ENCODE assay signal across 8 cellular contexts in the genomic region with DNA sequence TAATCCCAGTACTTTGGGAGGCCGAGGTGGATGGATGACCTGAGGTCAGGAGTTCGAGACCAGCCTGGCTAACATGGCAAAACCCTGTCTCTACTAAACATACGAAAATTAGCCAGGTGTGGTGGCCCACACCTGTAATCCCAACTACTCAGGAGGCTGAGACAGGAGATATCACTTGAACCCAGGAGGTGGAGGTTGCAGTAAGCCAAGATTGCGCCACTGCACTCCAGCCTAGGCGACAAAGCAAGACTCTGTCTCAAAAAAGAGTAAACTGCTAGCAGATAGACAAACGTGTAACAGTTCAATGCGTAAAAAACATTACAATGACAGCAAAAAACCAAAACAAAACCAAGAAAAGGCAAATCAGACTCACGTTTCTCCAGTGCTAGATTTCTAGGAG. TPM values are rescaled to one million over a fixed set of nuclear protein-coding genes. Genes with fewer than 3 reads are reported as not detected.
DNase-seq lines count a peak whose midpoint lies in the region; ATAC-seq and TF ChIP-seq lines count a peak whose summit lies in the region.
"Not testable (repeated sequence)": the region's sequence is repeated elsewhere in the genome, so short reads cannot be mapped to it uniquely, and the experiment has no call there.

No MANE protein-coding gene starts in this region.

- H3K36me3 ChIP-seq in GM23338 (ENCODE audit: insufficient read depth); Panc1 (ENCODE audit: control insufficient read depth, insufficient read depth, low read length): not testable (repeated sequence)

- not testable (repeated sequence) for H3K9me3 ChIP-seq in Panc1 (ENCODE audit: control insufficient read depth, insufficient read depth, low read depth, low read length)

- H3K9me2 ChIP-seq in GM23338 (ENCODE audit: insufficient read depth) = not testable (repeated sequence)

- H3K9me3 Mint-ChIP-seq in GM23338; activated CD4-positive, alpha-beta T cell treated with anti-CD3 and anti-CD28 coated beads, Interleukin-2, amount 10 ng/mL, durations not matched to agents 24 days and 14 days; brain; glutamatergic neuron (ENCODE audit: unreplicated experiment); natural killer cell treated with Interleukin-12 subunit alpha and Interleukin-12 subunit beta and Interleukin-15 and Interleukin-18, amount 100 ng/mL, for 72 hours; stimulated activated naive CD8-positive, alpha-beta T cell treated with anti-CD3 and anti-CD28 coated beads, Interleukin-15, amount 100 ng/mL, for 72 hours: not testable (repeated sequence)

- POLR2A ChIA-PET in Panc1 (lab: Charles Lee) = not testable (repeated sequence)

- not testable (repeated sequence) for H3K27me3 ChIP-seq in GM23338 (ENCODE audit: insufficient read depth); Panc1 (ENCODE audit: control insufficient read depth, insufficient read depth, low read length)

- H3K4me3 ChIP-seq in GM23338 = peak overlapping the region; percentile 87; the same call in 1 of the 2 replicates
- H3K4me3 ChIP-seq in Panc1 (ENCODE audit: low read depth in 2 of 2, low read length in 2 of 2) = not testable (repeated sequence)

- intact Hi-C loops in Panc1 (cut with micrococcal nuclease; ENCODE audit: unreplicated experiment); activated CD4-positive, alpha-beta T cell treated with anti-CD3 and anti-CD28 coated beads, Interleukin-2, amount 10 ng/mL, durations not matched to agents 24 days and 14 days (cut with micrococcal nuclease): not testable (repeated sequence)

- H3K4me2 ChIP-seq in GM23338 = not testable (repeated sequence)

- H3K4me1 Mint-ChIP-seq in GM23338; activated CD4-positive, alpha-beta T cell treated with anti-CD3 and anti-CD28 coated beads, Interleukin-2, amount 10 ng/mL, durations not matched to agents 24 days and 14 days; glutamatergic neuron (ENCODE audit: low read depth, unreplicated experiment); natural killer cell treated with Interleukin-12 subunit alpha and Interleukin-12 subunit beta and Interleukin-15 and Interleukin-18, amount 100 ng/mL, for 72 hours (ENCODE audit: low read depth in 2 of 2): not testable (repeated sequence)
- H3K4me1 Mint-ChIP-seq in brain = peaks cover 22% of the 10 kb centered on the region
- H3K4me1 Mint-ChIP-seq in stimulated activated naive CD8-positive, alpha-beta T cell treated with anti-CD3 and anti-CD28 coated beads, Interleukin-15, amount 100 ng/mL, for 72 hours = peaks cover 17% of the 10 kb centered on the region

- H3K4me3 Mint-ChIP-seq in GM23338 = peak overlapping the region; percentile 93
- H3K4me3 Mint-ChIP-seq in activated CD4-positive, alpha-beta T cell treated with anti-CD3 and anti-CD28 coated beads, Interleukin-2, amount 10 ng/mL, durations not matched to agents 24 days and 14 days = peak overlapping the region; percentile 53
- peak overlapping the region in 4 of 5 experiments; percentile 10 to 71 (median 30) for H3K4me3 Mint-ChIP-seq in brain
- peak overlapping the region; percentile 28 for H3K4me3 Mint-ChIP-seq in glutamatergic neuron (ENCODE audit: unreplicated experiment)
- H3K4me3 Mint-ChIP-seq in natural killer cell treated with Interleukin-12 subunit alpha and Interleukin-12 subunit beta and Interleukin-15 and Interleukin-18, amount 100 ng/mL, for 72 hours = peak overlapping the region; percentile 16
- H3K4me3 Mint-ChIP-seq in stimulated activated naive CD8-positive, alpha-beta T cell treated with anti-CD3 and anti-CD28 coated beads, Interleukin-15, amount 100 ng/mL, for 72 hours = peak overlapping the region; percentile 43 to 93

- ATAC-seq in GM23338; Panc1; natural killer cell treated with Interleukin-12 subunit alpha and Interleukin-12 subunit beta and Interleukin-15 and Interleukin-18, amount 100 ng/mL, for 72 hours; stimulated activated naive CD8-positive, alpha-beta T cell treated with anti-CD3 and anti-CD28 coated beads, Interleukin-15, amount 100 ng/mL, for 72 hours: not testable (repeated sequence)

- H4K20me1 ChIP-seq in GM23338 (replicated peaks; ENCODE audit: insufficient read depth) = not testable (repeated sequence)

- not testable (repeated sequence) for DNase-seq in GM23338 (ENCODE audit: low spot score); Panc1 (ENCODE audit: low read depth, low spot score); activated CD4-positive, alpha-beta T cell treated with anti-CD3 and anti-CD28 coated beads, Interleukin-2, amount 10 ng/mL, durations not matched to agents 24 days and 14 days; glutamatergic neuron; natural killer cell treated with Interleukin-12 subunit alpha and Interleukin-12 subunit beta and Interleukin-15 and Interleukin-18, amount 100 ng/mL, for 72 hours (ENCODE audit: low spot score); stimulated activated naive CD8-positive, alpha-beta T cell treated with anti-CD3 and anti-CD28 coated beads, Interleukin-15, amount 100 ng/mL, for 72 hours

- H3K27me3 Mint-ChIP-seq in GM23338 (ENCODE audit: insufficient read depth, low read depth, poor library complexity); activated CD4-positive, alpha-beta T cell treated with anti-CD3 and anti-CD28 coated beads, Interleukin-2, amount 10 ng/mL, durations not matched to agents 24 days and 14 days; brain; glutamatergic neuron (ENCODE audit: unreplicated experiment); natural killer cell treated with Interleukin-12 subunit alpha and Interleukin-12 subunit beta and Interleukin-15 and Interleukin-18, amount 100 ng/mL, for 72 hours; stimulated activated naive CD8-positive, alpha-beta T cell treated with anti-CD3 and anti-CD28 coated beads, Interleukin-15, amount 100 ng/mL, for 72 hours: not testable (repeated sequence)

- BruUV-seq in Panc1 (replicated peaks; lab: Mats Ljungman, UMichigan) = not testable (repeated sequence)

- not testable (repeated sequence) for H3F3A ChIP-seq in GM23338 (replicated peaks; ENCODE audit: low read depth)

- not testable (repeated sequence) for TF ChIP-seq CTCF in 22Rv1 (IDR thresholded peaks at IDR 0.05); GM23338 (conservative IDR thresholded peaks at IDR 0.05; ENCODE audit: low read depth in 2 of 2); Panc1 (IDR thresholded peaks at IDR 0.05); brain (conservative IDR thresholded peaks at IDR 0.05); glutamatergic neuron (IDR thresholded peaks at IDR 0.05; ENCODE audit: partially characterized antibody, unreplicated experiment)

- in situ Hi-C loops in Panc1 (cut with HindIII; ENCODE audit: low pct_unique_long_range_greater_than_20kb, low sequenced_read_pairs) = not testable (repeated sequence)

- H3K4me1 ChIP-seq in GM23338 (ENCODE audit: insufficient read depth) = peaks cover 13% of the 10 kb centered on the region
- not testable (repeated sequence) for H3K4me1 ChIP-seq in Panc1 (ENCODE audit: control insufficient read depth, insufficient read depth, low read length)

- H3K27ac Mint-ChIP-seq in GM23338; activated CD4-positive, alpha-beta T cell treated with anti-CD3 and anti-CD28 coated beads, Interleukin-2, amount 10 ng/mL, durations not matched to agents 24 days and 14 days; brain; glutamatergic neuron (ENCODE audit: unreplicated experiment); stimulated activated naive CD8-positive, alpha-beta T cell treated with anti-CD3 and anti-CD28 coated beads, Interleukin-15, amount 100 ng/mL, for 72 hours: not testable (repeated sequence)
- peak overlapping the region in 1 of 2 donors; percentile 3 for H3K27ac Mint-ChIP-seq in natural killer cell treated with Interleukin-12 subunit alpha and Interleukin-12 subunit beta and Interleukin-15 and Interleukin-18, amount 100 ng/mL, for 72 hours

- H2AFZ ChIP-seq in GM23338 = not testable (repeated sequence)

- CTCF ChIA-PET in Panc1 (lab: Charles Lee) = not testable (repeated sequence)

- H3K27ac ChIP-seq in 22Rv1 = peak overlapping the region; percentile 32; the same call in 1 of the 2 replicates
- H3K27ac ChIP-seq in GM23338 (ENCODE audit: low read depth) = not testable (repeated sequence)
- peak overlapping the region; percentile 30; the same call in 1 of the 2 replicates for H3K27ac ChIP-seq in Panc1 (ENCODE audit: low read length)

- H3K79me2 ChIP-seq in GM23338 (replicated peaks; ENCODE audit: insufficient read depth) = peaks cover 55% of the 10 kb centered on the region

- H3K36me3 Mint-ChIP-seq in GM23338 (ENCODE audit: low read depth) = peaks cover 65% of the 10 kb centered on the region
- peaks cover 11% of the 10 kb centered on the region for H3K36me3 Mint-ChIP-seq in activated CD4-positive, alpha-beta T cell treated with anti-CD3 and anti-CD28 coated beads, Interleukin-2, amount 10 ng/mL, durations not matched to agents 24 days and 14 days (ENCODE audit: low read depth)
- H3K36me3 Mint-ChIP-seq in brain = peaks cover 47% of the 10 kb centered on the region
- not testable (repeated sequence) for H3K36me3 Mint-ChIP-seq in glutamatergic neuron (ENCODE audit: unreplicated experiment); natural killer cell treated with Interleukin-12 subunit alpha and Interleukin-12 subunit beta and Interleukin-15 and Interleukin-18, amount 100 ng/mL, for 72 hours

RNA-seq across cellular contexts. Expression of a gene that starts 19.7 kb away (rescaled TPM):
- 143 and 149 TPM in 2 replicates for total RNA-seq in GM23338 (2014; rRNA removed; shearing (Covaris generic))
- polyA plus RNA-seq in GM23338 (2016; fragmentation: Nextera tagmentation; extraction: Ambion mirVana) (35.8 and 38.3 TPM in 2 replicates), brain (ENCODE audit: insufficient read depth, low read depth, low replicate concordance) (52.3 TPM)
- total RNA-seq in Panc1 (2021; ENCODE audit: unreplicated experiment) (62.3 TPM), glutamatergic neuron (ENCODE audit: unreplicated experiment) (51.6 TPM)
- 75.6 TPM for polyA plus RNA-seq in Panc1 (2012; ENCODE audit: insufficient read length)
- total RNA-seq in activated CD4-positive, alpha-beta T cell treated with anti-CD3 and anti-CD28 coated beads, Interleukin-2, amount 10 ng/mL, durations not matched to agents 24 days and 14 days = 23.8 and 25.8 TPM in 2 replicates
- total RNA-seq in natural killer cell treated with Interleukin-12 subunit alpha and Interleukin-12 subunit beta and Interleukin-15 and Interleukin-18, amount 100 ng/mL, for 72 hours = 10 to 100 TPM in 1 of 2 donors, 1 to 10 TPM in 1; 9.3 to 28.8 TPM

RNA-seq across cellular contexts. Expression of a gene that starts 20.0 kb away (rescaled TPM):
- 266 and 318 TPM in 2 replicates for total RNA-seq in GM23338 (2014; rRNA removed; shearing (Covaris generic))
- 497 and 505 TPM in 2 replicates for polyA plus RNA-seq in GM23338 (2016; fragmentation: Nextera tagmentation; extraction: Ambion mirVana)
- 324 TPM for total RNA-seq in Panc1 (2021; ENCODE audit: unreplicated experiment)
- 266 TPM for polyA plus RNA-seq in Panc1 (2012; ENCODE audit: insufficient read length)
- total RNA-seq in activated CD4-positive, alpha-beta T cell treated with anti-CD3 and anti-CD28 coated beads, Interleukin-2, amount 10 ng/mL, durations not matched to agents 24 days and 14 days = 339 and 342 TPM in 2 replicates
- 152 TPM for polyA plus RNA-seq in brain (ENCODE audit: insufficient read depth, low read depth, low replicate concordance)
- total RNA-seq in glutamatergic neuron (ENCODE audit: unreplicated experiment) = 203 TPM
- total RNA-seq in natural killer cell treated with Interleukin-12 subunit alpha and Interleukin-12 subunit beta and Interleukin-15 and Interleukin-18, amount 100 ng/mL, for 72 hours = 100 to 1,000 TPM; 188 to 277 TPM

RNA-seq across cellular contexts. Expression of a gene that starts 32.5 kb away (rescaled TPM):
- total RNA-seq in GM23338 (2014; rRNA removed; shearing (Covaris generic)) = 45.7 and 52.9 TPM in 2 replicates
- 31.4 and 32.9 TPM in 2 replicates for polyA plus RNA-seq in GM23338 (2016; fragmentation: Nextera tagmentation; extraction: Ambion mirVana)
- total RNA-seq in Panc1 (2021; ENCODE audit: unreplicated experiment) = 156 TPM
- polyA plus RNA-seq in Panc1 (2012; ENCODE audit: insufficient read length) = 222 TPM
- 154 and 161 TPM in 2 replicates for total RNA-seq in activated CD4-positive, alpha-beta T cell treated with anti-CD3 and anti-CD28 coated beads, Interleukin-2, amount 10 ng/mL, durations not matched to agents 24 days and 14 days
- 140 TPM for polyA plus RNA-seq in brain (ENCODE audit: insufficient read depth, low read depth, low replicate concordance)
- total RNA-seq in glutamatergic neuron (ENCODE audit: unreplicated experiment) = 59.3 TPM
- total RNA-seq in natural killer cell treated with Interleukin-12 subunit alpha and Interleukin-12 subunit beta and Interleukin-15 and Interleukin-18, amount 100 ng/mL, for 72 hours = 100 to 1,000 TPM; 101 to 117 TPM

Comparison
In these comparisons a context has a peak if more than half of its experiments do, and no peak if none do; other contexts are left out.
1. H3K4me3 Mint-ChIP-seq: peak in every context shown above with its lines; median percentile 93 in GM23338; 68 in stimulated activated naive CD8-positive, alpha-beta T cell treated with anti-CD3 and anti-CD28 coated beads, Interleukin-15, amount 100 ng/mL, for 72 hours; 53 in activated CD4-positive, alpha-beta T cell treated with anti-CD3 and anti-CD28 coated beads, Interleukin-2, amount 10 ng/mL, durations not matched to agents 24 days and 14 days; 30 in brain; 28 in glutamatergic neuron; 16 in natural killer cell treated with Interleukin-12 subunit alpha and Interleukin-12 subunit beta and Interleukin-15 and Interleukin-18, amount 100 ng/mL, for 72 hours.